In genomic region chr22:19386248-19386647, GRCh38 we compare ENCODE assay signal across 18 cellular contexts. TPM values are rescaled to one million over a fixed set of nuclear protein-coding genes. Genes with fewer than 3 reads are reported as not detected.
DNase-seq lines count a peak whose midpoint lies in the region; ATAC-seq, FAIRE-seq and TF ChIP-seq lines count a peak whose summit lies in the region.
"Had no signal": no experiment of that assay in that cellular context is flagged by ENCODE, and none has a peak within 500 bp of the region (broad histone marks: within the 10 kb centered on the region; RNA-seq: fewer than 3 reads in every experiment).

No MANE protein-coding gene starts in this region.

- H3K4me1 Mint-ChIP-seq in CD14-positive monocyte (no peaks in the 10 kb centered on the region), glutamatergic neuron (ENCODE audit: low read depth, unreplicated experiment) (no peaks in the 10 kb centered on the region)

- DNase-seq in bronchial epithelial cell (ENCODE audit: low read depth) = no peak
- DNase-seq in HepG2 (ENCODE audit: low spot score) = no peak
- DNase-seq in sigmoid colon = peak; percentile 41
- no peak for DNase-seq in CD14-positive monocyte (ENCODE audit: low spot score)
- no peak for DNase-seq in glutamatergic neuron
- no peak for DNase-seq in prostate gland (ENCODE audit: low spot score)
- DNase-seq: C1 segment of cervical spinal cord; Caco-2; CD4-positive, CD25-positive, alpha-beta regulatory T cell; CD8-positive, alpha-beta T cell; DMS153; DND-41; GM23248; H7; HCEC 1CT had no signal

- CTCF ChIA-PET in HepG2 (lab: Yijun Ruan, JAX; ENCODE audit: low intra/inter-chr PET ratio, low total read pairs) = no interaction called here

- H3K4me1 ChIP-seq in HepG2 (ENCODE audit: insufficient read depth, low read length) (no peaks in the 10 kb centered on the region), sigmoid colon (no peaks in the 10 kb centered on the region), prostate gland (replicated peaks) (no peaks in the 10 kb centered on the region)
- H3K4me1 ChIP-seq: Caco-2 had no signal

- H3K9ac ChIP-seq in HepG2 (ENCODE audit: insufficient read depth, low read depth, low read length) = no peak overlapping the region
- H3K9ac ChIP-seq: GM23248 had no signal

- TF ChIP-seq EP300 in HepG2 (IDR thresholded peaks at IDR 0.05; ENCODE audit: low read depth in 2 of 2, low read length in 2 of 2) (no peak), HepG2 (CRISPR knock-in tag; IDR thresholded peaks at IDR 0.05; ENCODE audit: borderline replicate concordance) (no peak), sigmoid colon (IDR thresholded peaks at IDR 0.05) (no peak)

- H3K4me3 ChIP-seq in bronchial epithelial cell (ENCODE audit: low read depth, low read length) (no peak overlapping the region), HepG2 (replicated peaks in 1 of 3; ENCODE audit: insufficient read depth in 1 of 3, low read depth in 2 of 3, low read length in 3 of 3) (no peak overlapping the region), sigmoid colon (no peak overlapping the region), prostate gland (no peak overlapping the region)
- H3K4me3 ChIP-seq: GM23248 had no signal

- H3K9me3 ChIP-seq in HepG2 (ENCODE audit: low read length) (no peaks in the 10 kb centered on the region), sigmoid colon (no peaks in the 10 kb centered on the region), prostate gland (no peaks in the 10 kb centered on the region)
- H3K9me3 ChIP-seq: Caco-2 had no signal

- H3K27me3 ChIP-seq in bronchial epithelial cell (ENCODE audit: control insufficient read depth, insufficient read depth, low read length) (no peaks in the 10 kb centered on the region), HepG2 (ENCODE audit: control insufficient read depth in 1 of 2, insufficient read depth in 2 of 2, low read length in 2 of 2) (no peaks in the 10 kb centered on the region), sigmoid colon (no peaks in the 10 kb centered on the region), prostate gland (replicated peaks; ENCODE audit: insufficient read depth) (no peaks in the 10 kb centered on the region)

- ATAC-seq in HepG2 = no peak
- ATAC-seq: CD8-positive, alpha-beta T cell had no signal

- no peak for TF ChIP-seq POLR2A in HepG2 (IDR thresholded peaks at IDR 0.05; ENCODE audit: insufficient read depth in 1 of 2, low read depth in 2 of 2, low read length in 2 of 2)
- no peak for TF ChIP-seq POLR2A in sigmoid colon (IDR thresholded peaks at IDR 0.05)
- TF ChIP-seq POLR2A in prostate gland (IDR thresholded peaks at IDR 0.05) = no peak

- TF ChIP-seq CTCF in bronchial epithelial cell (IDR thresholded peaks at IDR 0.05; ENCODE audit: insufficient read depth, low read length, severe bottlenecking) (no peak), HepG2 (CRISPR knock-in tag; IDR thresholded peaks at IDR 0.05) (no peak), sigmoid colon (IDR thresholded peaks at IDR 0.05) (no peak), CD14-positive monocyte (IDR thresholded peaks at IDR 0.05) (no peak), glutamatergic neuron (IDR thresholded peaks at IDR 0.05; ENCODE audit: partially characterized antibody, unreplicated experiment) (no peak), prostate gland (IDR thresholded peaks at IDR 0.05) (no peak)

- H3K27ac ChIP-seq in HepG2 (ENCODE audit: extremely low read length, insufficient read depth, low read length) (no peak overlapping the region), sigmoid colon (no peak overlapping the region), prostate gland (no peak overlapping the region)
- H3K27ac ChIP-seq: GM23248 had no signal

- H3K27ac Mint-ChIP-seq in CD14-positive monocyte (peak overlapping the region in 2 of 7 donors; percentile 49 to 65), glutamatergic neuron (ENCODE audit: unreplicated experiment) (no peak overlapping the region)
- H3K27ac Mint-ChIP-seq: CD8-positive, alpha-beta T cell had no signal

- no peaks in the 10 kb centered on the region for H3K9me3 Mint-ChIP-seq in CD14-positive monocyte
- peaks cover 1% of the 10 kb centered on the region for H3K9me3 Mint-ChIP-seq in glutamatergic neuron (ENCODE audit: unreplicated experiment)
- H3K9me3 Mint-ChIP-seq: CD4-positive, CD25-positive, alpha-beta regulatory T cell; CD8-positive, alpha-beta T cell had no signal

- H4K20me1 ChIP-seq in HepG2 (ENCODE audit: insufficient read depth, low read length) = no peaks in the 10 kb centered on the region

- no TSS peak for BruUV-seq in HepG2 (replicated peaks; lab: Mats Ljungman, UMichigan)

- in situ Hi-C loops in HepG2 (cut with HindIII; ENCODE audit: extremely low pct_ligation_motif_present, low pct_unique_long_range_greater_than_20kb) = no loop called here

- no peak for TF ChIP-seq RAD21 in HepG2 (CRISPR knock-in tag; IDR thresholded peaks at IDR 0.05)

- H3K36me3 ChIP-seq in bronchial epithelial cell (ENCODE audit: control insufficient read depth, insufficient read depth, low read length) (peaks cover 40% of the 10 kb centered on the region), HepG2 (replicated peaks in 1 of 2; ENCODE audit: control insufficient read depth in 1 of 2, insufficient read depth in 2 of 2, low read length in 2 of 2) (peaks cover 38 to 95% of the 10 kb centered on the region in 2 experiments), sigmoid colon (peaks cover 43 to 99% (median 67%) of the 10 kb centered on the region in 4 donors), prostate gland (peaks cover 0 to 2% of the 10 kb centered on the region in 2 donors)

- H3K4me2 ChIP-seq in HepG2 (ENCODE audit: low read depth, low read length) = no peak overlapping the region

- FAIRE-seq in bronchial epithelial cell (lab: Jason Lieb, UNC) (peak; percentile 60), HepG2 (lab: Jason Lieb, UNC) (no peak)
- FAIRE-seq: G401.6, GM12892, H1 had no signal

- H3K27me3 Mint-ChIP-seq in CD14-positive monocyte (ENCODE audit: low read depth in 3 of 3) = no peaks in the 10 kb centered on the region
- peaks cover 3% of the 10 kb centered on the region for H3K27me3 Mint-ChIP-seq in glutamatergic neuron (ENCODE audit: unreplicated experiment)
- H3K27me3 Mint-ChIP-seq: CD4-positive, CD25-positive, alpha-beta regulatory T cell had no signal

- intact Hi-C loops in HepG2 (cut with micrococcal nuclease; ENCODE audit: unreplicated experiment) = no loop called here
- intact Hi-C loops in sigmoid colon (cut with DNase I) = no loop called here
- intact Hi-C loops in CD14-positive monocyte (cut with micrococcal nuclease) = no loop called here
- intact Hi-C loops in prostate gland (cut with DNase I) = no loop called here

- no peak overlapping the region for H3K4me3 Mint-ChIP-seq in CD14-positive monocyte
- no peak overlapping the region for H3K4me3 Mint-ChIP-seq in glutamatergic neuron (ENCODE audit: unreplicated experiment)
- H3K4me3 Mint-ChIP-seq: CD4-positive, CD25-positive, alpha-beta regulatory T cell; CD8-positive, alpha-beta T cell had no signal

- 100% methylated on average over 2 of the region's 2 CpGs for WGBS in HepG2 (ENCODE audit: low lambda C conversion rate)
- WGBS in sigmoid colon, 2 donors = 96% methylated on average over 2 of the region's 2 CpGs
- WGBS in prostate gland = 85% methylated on average over 2 of the region's 2 CpGs

- H3K36me3 Mint-ChIP-seq in CD14-positive monocyte = peaks cover 87 to 95% of the 10 kb centered on the region in 2 donors
- no peaks in the 10 kb centered on the region for H3K36me3 Mint-ChIP-seq in glutamatergic neuron (ENCODE audit: unreplicated experiment)

- POLR2A ChIA-PET in HepG2 (lab: Yijun Ruan, JAX) = no interaction called here

- H2AFZ ChIP-seq in HepG2 (ENCODE audit: low read length) = no peak overlapping the region
- H2AFZ ChIP-seq: GM23248 had no signal

- H3K79me2 ChIP-seq in HepG2 (ENCODE audit: insufficient read depth, low read length) = no peaks in the 10 kb centered on the region

RNA-seq across cellular contexts. Expression of gene HIRA, which starts 45.3 kb away (rescaled TPM):
- total RNA-seq in bronchial epithelial cell (20.6 and 22.4 TPM in 2 replicates), HepG2 (2016; rRNA removed; fragmentation: Illumina TruSeq; extraction: Trizol) (29.2 and 36.7 TPM in 2 replicates), sigmoid colon (10 to 100 TPM; 11.8 to 18.6 (median 16.0) TPM), glutamatergic neuron (ENCODE audit: unreplicated experiment) (51.0 TPM), prostate gland (10 to 100 TPM; 15.3 to 21.8 TPM)
- total RNA-seq in HepG2 (2016; cell fraction: cytosol; rRNA removed; fragmentation: Illumina TruSeq; extraction: Trizol; ENCODE audit: low read depth) = 7.9 and 8.8 TPM in 2 replicates
- total RNA-seq in HepG2 (2016; cell fraction: insoluble cytoplasmic fraction; rRNA removed; fragmentation: Illumina TruSeq; extraction: Trizol) = 29.9 and 34.4 TPM in 2 replicates
- 34.9 and 37.0 TPM in 2 replicates for total RNA-seq in HepG2 (2016; cell fraction: membrane; rRNA removed; fragmentation: Illumina TruSeq; extraction: Trizol)
- 23.0 and 28.4 TPM in 2 replicates for total RNA-seq in HepG2 (2016; cell fraction: nucleus; rRNA removed; fragmentation: Illumina TruSeq; extraction: Trizol)
- polyA plus RNA-seq in HepG2 (2011; rRNA removed) (21.5 and 29.9 TPM in 2 replicates), sigmoid colon (10 to 100 TPM; 11.1 to 25.0 (median 13.2) TPM), CD14-positive monocyte (1 to 10 TPM; 1.8 to 2.6 TPM)
- polyA plus RNA-seq in HepG2 (2011; cell fraction: cytosol; rRNA removed) = 22.7 and 25.6 TPM in 2 replicates
- polyA plus RNA-seq in HepG2 (2011; cell fraction: nucleus; rRNA removed) = 30.9 and 31.6 TPM in 2 replicates
- 24.0 and 24.5 TPM in 2 replicates for polyA plus RNA-seq in HepG2 (2012)
- polyA plus RNA-seq in HepG2 (2016; cell fraction: cytosol; fragmentation: Illumina TruSeq; extraction: Trizol; ENCODE audit: low read depth) = 7.9 and 9.2 TPM in 2 replicates
- polyA plus RNA-seq in HepG2 (2016; cell fraction: insoluble cytoplasmic fraction; fragmentation: Illumina TruSeq; extraction: Trizol; ENCODE audit: low read depth) = 41.6 and 52.8 TPM in 2 replicates
- polyA plus RNA-seq in HepG2 (2016; cell fraction: membrane; fragmentation: Illumina TruSeq; extraction: Trizol; ENCODE audit: low read depth) = 29.8 and 32.4 TPM in 2 replicates
- polyA plus RNA-seq in HepG2 (2016; cell fraction: nucleus; fragmentation: Illumina TruSeq; extraction: Trizol; ENCODE audit: insufficient read depth, low read depth) = 44.6 and 49.3 TPM in 2 replicates
- 34.3 and 50.7 TPM in 2 replicates for polyA minus RNA-seq in HepG2 (2011; rRNA and poly(A)+ RNA removed; ENCODE audit: low replicate concordance)
- 15.3 and 17.9 TPM in 2 replicates for polyA minus RNA-seq in HepG2 (2011; cell fraction: cytosol; rRNA and poly(A)+ RNA removed)
- 14.4 and 14.7 TPM in 2 replicates for polyA minus RNA-seq in HepG2 (2011; cell fraction: nucleus; rRNA and poly(A)+ RNA removed)

RNA-seq across cellular contexts. Expression of gene MRPL40, which starts 46.1 kb away (rescaled TPM):
- total RNA-seq in bronchial epithelial cell = 60.8 and 61.7 TPM in 2 replicates
- 79.7 and 107 TPM in 2 replicates for total RNA-seq in HepG2 (2016; rRNA removed; fragmentation: Illumina TruSeq; extraction: Trizol)
- total RNA-seq in HepG2 (2016; cell fraction: cytosol; rRNA removed; fragmentation: Illumina TruSeq; extraction: Trizol; ENCODE audit: low read depth) = 29.3 and 31.9 TPM in 2 replicates
- 80.6 and 113 TPM in 2 replicates for total RNA-seq in HepG2 (2016; cell fraction: insoluble cytoplasmic fraction; rRNA removed; fragmentation: Illumina TruSeq; extraction: Trizol)
- total RNA-seq in HepG2 (2016; cell fraction: membrane; rRNA removed; fragmentation: Illumina TruSeq; extraction: Trizol) = 28.9 and 33.0 TPM in 2 replicates
- 29.8 and 31.8 TPM in 2 replicates for total RNA-seq in HepG2 (2016; cell fraction: nucleus; rRNA removed; fragmentation: Illumina TruSeq; extraction: Trizol)
- polyA plus RNA-seq in HepG2 (2011; rRNA removed) = 38.2 and 42.7 TPM in 2 replicates
- polyA plus RNA-seq in HepG2 (2011; cell fraction: cytosol; rRNA removed) = 25.2 and 25.5 TPM in 2 replicates
- polyA plus RNA-seq in HepG2 (2011; cell fraction: nucleus; rRNA removed) = 9.5 and 11.2 TPM in 2 replicates
- 32.8 and 36.4 TPM in 2 replicates for polyA plus RNA-seq in HepG2 (2012)
- polyA plus RNA-seq in HepG2 (2016; cell fraction: cytosol; fragmentation: Illumina TruSeq; extraction: Trizol; ENCODE audit: low read depth) = 29.8 and 33.0 TPM in 2 replicates
- polyA plus RNA-seq in HepG2 (2016; cell fraction: insoluble cytoplasmic fraction; fragmentation: Illumina TruSeq; extraction: Trizol; ENCODE audit: low read depth) = 106 and 109 TPM in 2 replicates
- 24.7 and 29.2 TPM in 2 replicates for polyA plus RNA-seq in HepG2 (2016; cell fraction: membrane; fragmentation: Illumina TruSeq; extraction: Trizol; ENCODE audit: low read depth)
- polyA plus RNA-seq in HepG2 (2016; cell fraction: nucleus; fragmentation: Illumina TruSeq; extraction: Trizol; ENCODE audit: insufficient read depth, low read depth) = 48.5 and 49.1 TPM in 2 replicates
- polyA minus RNA-seq in HepG2 (2011; rRNA and poly(A)+ RNA removed; ENCODE audit: low replicate concordance) = 7.4 and 19.3 TPM in 2 replicates
- polyA minus RNA-seq in HepG2 (2011; cell fraction: cytosol; rRNA and poly(A)+ RNA removed) = 4.8 and 7.9 TPM in 2 replicates
- polyA minus RNA-seq in HepG2 (2011; cell fraction: nucleus; rRNA and poly(A)+ RNA removed) = 5.7 and 7.7 TPM in 2 replicates
- total RNA-seq in sigmoid colon = 10 to 100 TPM; 19.5 to 32.3 (median 26.4) TPM
- 10 to 100 TPM; 25.7 to 32.4 (median 30.1) TPM for polyA plus RNA-seq in sigmoid colon
- polyA plus RNA-seq in CD14-positive monocyte = 10 to 100 TPM; 48.4 to 61.4 TPM
- total RNA-seq in glutamatergic neuron (ENCODE audit: unreplicated experiment) = 24.4 TPM
- 10 to 100 TPM; 28.6 to 54.3 TPM for total RNA-seq in prostate gland
